ENCODE assay signal across 8 cellular contexts in genomic region chr18:3451989-3452749, GRCh38. TPM values are rescaled to one million over a fixed set of nuclear protein-coding genes. Genes with fewer than 3 reads are reported as not detected.
DNase-seq lines count a peak whose midpoint lies in the region; ATAC-seq and TF ChIP-seq lines count a peak whose summit lies in the region.

No MANE protein-coding gene starts in this region.

- peaks cover 0 to 13% (median 4%) of the 10 kb centered on the region in 3 donors for H3K36me3 Mint-ChIP-seq in naive thymus-derived CD8-positive, alpha-beta T cell

- no peak for DNase-seq in BJ (ENCODE audit: low read depth)
- DNase-seq in activated T-cell treated with anti-CD3 and anti-CD28 coated beads for 48 hours (ENCODE audit: low read depth), result peak; percentile 25
- DNase-seq in esophagus muscularis mucosa (ENCODE audit: extremely low spot score), result no peak
- DNase-seq in naive thymus-derived CD8-positive, alpha-beta T cell, result peak in 8 of 10 donors; percentile 12 to 34 (median 28)
- DNase-seq in GDM1 (lab: John Stamatoyannopoulos, UW), result no peak

- CTCF ChIA-PET in BJ (lab: Yijun Ruan, JAX), result interaction anchor here (0.7 to 5.7 kb wide), 7 partner anchors 128 to 214 kb away, joined by 3 to 53 read pairs (median 8); no protein-coding TSS in a partner anchor

- H3K36me3 ChIP-seq in BJ (ENCODE audit: control insufficient read depth, insufficient read depth, low read length), result peaks cover 2% of the 10 kb centered on the region
- peaks cover 7 to 11% (median 11%) of the 10 kb centered on the region in 4 donors for H3K36me3 ChIP-seq in esophagus muscularis mucosa
- H3K36me3 ChIP-seq in urinary bladder (ENCODE audit: insufficient read depth), result no peaks in the 10 kb centered on the region

- H3K27ac Mint-ChIP-seq in naive thymus-derived CD8-positive, alpha-beta T cell, result peak overlapping the region; percentile 92 to 100 (median 100)

- POLR2A ChIA-PET in BJ (lab: Charles Lee), result interaction anchor here (0.7 kb wide), 1 partner anchor 214 kb away, joined by 3 read pairs; no protein-coding TSS in a partner anchor
- POLR2A ChIA-PET in naive thymus-derived CD8-positive, alpha-beta T cell (lab: Charles Lee), result interaction anchor here (0.6 to 8.3 kb wide), 13 partner anchors 10 to 488 kb away, joined by 3 to 112 read pairs (median 5); partner anchors contain the start of genes MYL12A and MYL12B

- TF ChIP-seq EP300 in Ishikawa (IDR thresholded peaks at IDR 0.05; ENCODE audit: borderline replicate concordance), result no peak
- TF ChIP-seq EP300 in esophagus muscularis mucosa (IDR thresholded peaks at IDR 0.05), result no peak

- H3K4me3 ChIP-seq in BJ (ENCODE audit: low read depth, low read length) (peak overlapping the region; percentile 96), esophagus muscularis mucosa (peak overlapping the region; percentile 69 to 96 (median 90)), urinary bladder (ENCODE audit: low read depth, low read length) (peak overlapping the region; percentile 83)

- TF ChIP-seq CTCF in BJ (IDR thresholded peaks at IDR 0.05; ENCODE audit: insufficient read depth, low read depth, low read length), result no peak
- no peak for TF ChIP-seq CTCF in esophagus muscularis mucosa (IDR thresholded peaks at IDR 0.05)

- no peaks in the 10 kb centered on the region for H3K27me3 ChIP-seq in BJ (ENCODE audit: control insufficient read depth, insufficient read depth, low read length)
- no peaks in the 10 kb centered on the region for H3K27me3 ChIP-seq in esophagus muscularis mucosa

- no peak for ATAC-seq in naive thymus-derived CD8-positive, alpha-beta T cell
- ATAC-seq in HG02763 (IDR thresholded peaks at IDR 0.05; ENCODE audit: unreplicated experiment), result no peak

- intact Hi-C loops in esophagus muscularis mucosa (cut with DNase I), result loop anchor here (2.0 to 5.0 kb wide), 2 partner anchors 143 to 190 kb away; partner anchors contain the start of gene MYL12B

- peak overlapping the region; percentile 86 to 99 (median 94) for H3K4me3 Mint-ChIP-seq in naive thymus-derived CD8-positive, alpha-beta T cell

- H3K9me3 ChIP-seq in esophagus muscularis mucosa, result no peaks in the 10 kb centered on the region

- peaks cover 19 to 55% (median 43%) of the 10 kb centered on the region in 4 donors for H3K4me1 Mint-ChIP-seq in naive thymus-derived CD8-positive, alpha-beta T cell

- H3K4me1 ChIP-seq in esophagus muscularis mucosa (peaks cover 26 to 48% (median 41%) of the 10 kb centered on the region in 4 donors), urinary bladder (ENCODE audit: insufficient read depth) (no peaks in the 10 kb centered on the region)

- no peak for TF ChIP-seq RAD21 in Ishikawa (IDR thresholded peaks at IDR 0.05; ENCODE audit: low read depth)

- no peaks in the 10 kb centered on the region for H3K9me3 Mint-ChIP-seq in naive thymus-derived CD8-positive, alpha-beta T cell

- WGBS in esophagus muscularis mucosa, result 1% methylated on average over 18 of the region's 53 CpGs
- 1% methylated on average over 53 of the region's 53 CpGs for WGBS in urinary bladder

- H3K27me3 Mint-ChIP-seq in naive thymus-derived CD8-positive, alpha-beta T cell, result peaks cover 0 to 3% (median 0%) of the 10 kb centered on the region in 5 donors

- H3K27ac ChIP-seq in esophagus muscularis mucosa (replicated peaks in 1 of 4) (peak overlapping the region; percentile 98 to 100 (median 98)), urinary bladder (ENCODE audit: low read depth) (peak overlapping the region; percentile 100)

- no peak for TF ChIP-seq POLR2A in esophagus muscularis mucosa (IDR thresholded peaks at IDR 0.05; ENCODE audit: low read depth)

TF ChIP-seq in Ishikawa, 13 proteins besides CTCF, POLR2A, EP300 and RAD21:
- TF ChIP-seq, protein P1, sequence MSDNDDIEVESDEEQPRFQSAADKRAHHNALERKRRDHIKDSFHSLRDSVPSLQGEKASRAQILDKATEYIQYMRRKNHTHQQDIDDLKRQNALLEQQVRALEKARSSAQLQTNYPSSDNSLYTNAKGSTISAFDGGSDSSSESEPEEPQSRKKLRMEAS (IDR thresholded peaks at IDR 0.05), result 0 out of 2 replicates have a peak, but pooled peaks have one; percentile 32
- TF ChIP-seq CREB1 (IDR thresholded peaks at IDR 0.05; ENCODE audit: low read depth) (no peak), ZBTB7A (IDR thresholded peaks at IDR 0.05; ENCODE audit: low read depth) (no peak), TEAD4 (IDR thresholded peaks at IDR 0.05) (no peak), TCF12 (IDR thresholded peaks at IDR 0.05; ENCODE audit: low read depth) (no peak), FOXM1 (IDR thresholded peaks at IDR 0.05; ENCODE audit: borderline replicate concordance, low read depth) (no peak)

RNA-seq across cellular contexts. Expression of gene TGIF1, which starts 2.2 kb away (rescaled TPM):
- polyA plus RNA-seq in BJ (2011; rRNA removed), result 64.8 and 78.9 TPM in 2 replicates
- polyA minus RNA-seq in BJ (2011; rRNA and poly(A)+ RNA removed), result 60.7 and 91.7 TPM in 2 replicates
- 100 to 1,000 TPM in 1 of 4 donors, 10 to 100 TPM in 3; 48.2 to 142 (median 64.0) TPM for total RNA-seq in esophagus muscularis mucosa
- total RNA-seq in naive thymus-derived CD8-positive, alpha-beta T cell, result 10 to 100 TPM; 80.1 to 83.6 TPM
- polyA plus RNA-seq in naive thymus-derived CD8-positive, alpha-beta T cell, result 10 to 100 TPM; 17.4 to 39.7 (median 31.6) TPM
- 82.6 TPM for total RNA-seq in urinary bladder
- polyA plus RNA-seq in urinary bladder, result 64.0 TPM

Comparison
In these comparisons a context has a peak if more than half of its experiments do, and no peak if none do; other contexts are left out.
1. DNase-seq: peak in activated T-cell treated with anti-CD3 and anti-CD28 coated beads for 48 hours (single experiment) and naive thymus-derived CD8-positive, alpha-beta T cell (8 of 10); none in BJ (single experiment), esophagus muscularis mucosa (single experiment) and GDM1 (single experiment).
2. Peak in every context shown above with its lines, with median percentiles within 50 percentile points of each other: H3K4me3 ChIP-seq.